Comparison of ENCODE assay signal across 35 cellular contexts in genomic region chr7:101342892-101343291, GRCh38. TPM values are rescaled to one million over a fixed set of nuclear protein-coding genes. Genes with fewer than 3 reads are reported as not detected.
"Had no signal": no experiment of that assay in that cellular context is flagged by ENCODE, and none has a peak within 500 bp of the region (broad histone marks: within the 10 kb centered on the region; RNA-seq: fewer than 3 reads in every experiment).

No MANE protein-coding gene starts in this region.

- H3K4me1 ChIP-seq: adrenal gland, ascending aorta had no signal

- ATAC-seq: activated CD4-positive, alpha-beta T cell treated with anti-CD3 and anti-CD28 coated beads for 36 hours; activated CD4-positive, CD25-positive, alpha-beta regulatory T cell treated with anti-CD3 and anti-CD28 coated beads, Interleukin-2, amount 50 U/mL, for 24 hours; activated CD8-positive, alpha-beta memory T cell treated with anti-CD3 and anti-CD28 coated beads, Interleukin-2, amount 10 ng/mL, durations not matched to agents 7 days and 5 days; activated CD8-positive, alpha-beta T cell treated with anti-CD3 and anti-CD28 coated beads, Interleukin-2, amount 10 ng/mL, durations not matched to agents 7 days and 5 days; activated naive CD4-positive, alpha-beta T cell treated with anti-CD3 and anti-CD28 coated beads, Interleukin-2, amount 50 U/mL, for 72 hours had no signal

- DNase-seq: activated CD4-positive, alpha-beta memory T cell treated with anti-CD3 and anti-CD28 coated beads, Interleukin-2, amount 10 ng/mL, durations not matched to agents 7 days and 5 days; activated CD4-positive, alpha-beta T cell treated with anti-CD3 and anti-CD28 coated beads for 1 hour; activated CD4-positive, alpha-beta T cell treated with anti-CD3 and anti-CD28 coated beads for 36 hours; activated CD4-positive, alpha-beta T cell treated with anti-CD3 and anti-CD28 coated beads for 48 hours; activated CD4-positive, alpha-beta T cell treated with anti-CD3 and anti-CD28 coated beads, Interleukin-2, amount 10 ng/mL, durations not matched to agents 7 days and 5 days; activated CD4-positive, alpha-beta T cell treated with anti-CD3 and anti-CD28 coated beads, Interleukin-2, amount 50 U/mL, for 48 hours; activated CD4-positive, CD25-positive, alpha-beta regulatory T cell; activated CD8-positive, alpha-beta memory T cell treated with anti-CD3 and anti-CD28 coated beads for 24 hours; activated CD8-positive, alpha-beta memory T cell treated with anti-CD3 and anti-CD28 coated beads, Interleukin-2, amount 10 ng/mL, durations not matched to agents 7 days and 5 days; activated CD8-positive, alpha-beta memory T cell treated with anti-CD3 and anti-CD28 coated beads, Interleukin-2, amount 50 U/mL, for 48 hours; activated CD8-positive, alpha-beta T cell treated with anti-CD3 and anti-CD28 coated beads, Interleukin-2, amount 10 ng/mL, durations not matched to agents 7 days and 5 days; activated effector memory CD4-positive, alpha-beta T cell treated with anti-CD3 and anti-CD28 coated beads, Interleukin-2, amount 50 U/mL, for 16 hours; activated gamma-delta T cell treated with Interleukin-2 at 50 U/mL for 16 hours; activated naive CD4-positive, alpha-beta T cell; activated naive CD4-positive, alpha-beta T cell treated with anti-CD3 and anti-CD28 coated beads for 36 hours; activated naive CD4-positive, alpha-beta T cell treated with anti-CD3 and anti-CD28 coated beads, Interleukin-2, amount 50 U/mL, for 16 hours; activated naive CD8-positive, alpha-beta T cell treated with anti-CD3 and anti-CD28 coated beads for 36 hours; activated T-cell treated with anti-CD3 and anti-CD28 coated beads, Interleukin-2, amount 50 U/mL, for 24 hours; activated T-cell treated with anti-CD3 and anti-CD28 coated beads, Interleukin-2, amount 50 U/mL, for 48 hours; adrenal gland; amniotic stem cell; caudate nucleus; cerebellar nuclear complex; T-helper 2 cell; T-helper 9 cell had no signal

- H3K27me3 ChIP-seq: adrenal gland, ascending aorta, cardiac muscle cell had no signal

- H3K9me3 Mint-ChIP-seq: activated CD4-positive, alpha-beta memory T cell treated with anti-CD3 and anti-CD28 coated beads, Interleukin-2, amount 10 ng/mL, durations not matched to agents 7 days and 5 days; activated CD4-positive, alpha-beta T cell treated with anti-CD3 and anti-CD28 coated beads, Interleukin-2, amount 10 ng/mL, durations not matched to agents 7 days and 5 days; activated naive CD4-positive, alpha-beta T cell treated with anti-CD3 and anti-CD28 coated beads for 36 hours; activated naive CD4-positive, alpha-beta T cell treated with anti-CD3 and anti-CD28 coated beads, Interleukin-2, amount 50 U/mL, for 72 hours; activated naive CD8-positive, alpha-beta T cell treated with anti-CD3 and anti-CD28 coated beads for 36 hours; activated T-cell treated with anti-CD3 and anti-CD28 coated beads, Interleukin-2, amount 50 U/mL, for 24 hours; brain; central memory CD8-positive, alpha-beta T cell; T-helper 2 cell treated with Interferon-gamma antibody and Interleukin-4, amounts not matched to agents 5 μg/mL and 100 μg/mL, for 36 hours had no signal

- H3K27me3 Mint-ChIP-seq: activated CD4-positive, alpha-beta T cell treated with anti-CD3 and anti-CD28 coated beads for 36 hours; activated CD4-positive, alpha-beta T cell treated with anti-CD3 and anti-CD28 coated beads, Interleukin-2, amount 10 ng/mL, durations not matched to agents 7 days and 5 days; activated naive CD8-positive, alpha-beta T cell treated with anti-CD3 and anti-CD28 coated beads for 36 hours had no signal

- H3K4me1 Mint-ChIP-seq: activated CD4-positive, alpha-beta memory T cell treated with anti-CD3 and anti-CD28 coated beads, Interleukin-2, amount 10 ng/mL, durations not matched to agents 7 days and 5 days; activated CD4-positive, alpha-beta T cell treated with anti-CD3 and anti-CD28 coated beads for 36 hours; activated CD4-positive, alpha-beta T cell treated with anti-CD3 and anti-CD28 coated beads, Interleukin-2, amount 10 ng/mL, durations not matched to agents 7 days and 5 days; activated CD8-positive, alpha-beta memory T cell treated with anti-CD3 and anti-CD28 coated beads, Interleukin-2, amount 10 ng/mL, durations not matched to agents 7 days and 5 days; activated naive CD8-positive, alpha-beta T cell treated with anti-CD3 and anti-CD28 coated beads for 36 hours; brain; central memory CD8-positive, alpha-beta T cell had no signal

- H3K4me3 ChIP-seq: adrenal gland, ascending aorta, cardiac muscle cell had no signal

- H3K36me3 ChIP-seq: adrenal gland, ascending aorta, cardiac muscle cell had no signal

- H3K9me3 ChIP-seq: adrenal gland, ascending aorta had no signal

- H3K27ac Mint-ChIP-seq: activated CD4-positive, alpha-beta memory T cell treated with anti-CD3 and anti-CD28 coated beads, Interleukin-2, amount 10 ng/mL, durations not matched to agents 7 days and 5 days; activated CD4-positive, alpha-beta T cell treated with anti-CD3 and anti-CD28 coated beads for 36 hours; activated CD4-positive, alpha-beta T cell treated with anti-CD3 and anti-CD28 coated beads, Interleukin-2, amount 10 ng/mL, durations not matched to agents 7 days and 5 days; activated CD8-positive, alpha-beta memory T cell treated with anti-CD3 and anti-CD28 coated beads, Interleukin-2, amount 10 ng/mL, durations not matched to agents 7 days and 5 days; activated CD8-positive, alpha-beta T cell treated with anti-CD3 and anti-CD28 coated beads, Interleukin-2, amount 10 ng/mL, durations not matched to agents 7 days and 5 days; activated naive CD4-positive, alpha-beta T cell treated with anti-CD3 and anti-CD28 coated beads for 36 hours; activated naive CD4-positive, alpha-beta T cell treated with anti-CD3 and anti-CD28 coated beads, Interleukin-2, amount 50 U/mL, for 72 hours; activated naive CD8-positive, alpha-beta T cell treated with anti-CD3 and anti-CD28 coated beads for 36 hours; activated T-cell treated with anti-CD3 and anti-CD28 coated beads, Interleukin-2, amount 50 U/mL, for 24 hours; brain; T-helper 2 cell treated with Interferon-gamma antibody and Interleukin-4, amounts not matched to agents 5 μg/mL and 100 μg/mL, for 36 hours had no signal

- H3K36me3 Mint-ChIP-seq: activated CD8-positive, alpha-beta memory T cell treated with anti-CD3 and anti-CD28 coated beads, Interleukin-2, amount 10 ng/mL, durations not matched to agents 7 days and 5 days; activated naive CD4-positive, alpha-beta T cell treated with anti-CD3 and anti-CD28 coated beads, Interleukin-2, amount 50 U/mL, for 72 hours; activated naive CD8-positive, alpha-beta T cell treated with anti-CD3 and anti-CD28 coated beads for 36 hours; brain had no signal

- H3K27ac ChIP-seq: adrenal gland, ascending aorta, cardiac muscle cell, VCaP had no signal

- H3K4me3 Mint-ChIP-seq: activated CD4-positive, alpha-beta memory T cell treated with anti-CD3 and anti-CD28 coated beads, Interleukin-2, amount 10 ng/mL, durations not matched to agents 7 days and 5 days; activated CD4-positive, alpha-beta T cell treated with anti-CD3 and anti-CD28 coated beads for 36 hours; activated CD4-positive, alpha-beta T cell treated with anti-CD3 and anti-CD28 coated beads, Interleukin-2, amount 10 ng/mL, durations not matched to agents 7 days and 5 days; activated CD8-positive, alpha-beta memory T cell treated with anti-CD3 and anti-CD28 coated beads, Interleukin-2, amount 10 ng/mL, durations not matched to agents 7 days and 5 days; activated CD8-positive, alpha-beta T cell treated with anti-CD3 and anti-CD28 coated beads, Interleukin-2, amount 10 ng/mL, durations not matched to agents 7 days and 5 days; activated naive CD4-positive, alpha-beta T cell treated with anti-CD3 and anti-CD28 coated beads for 36 hours; activated naive CD8-positive, alpha-beta T cell treated with anti-CD3 and anti-CD28 coated beads for 36 hours; activated T-cell treated with anti-CD3 and anti-CD28 coated beads, Interleukin-2, amount 50 U/mL, for 24 hours; brain; central memory CD8-positive, alpha-beta T cell; T-helper 2 cell treated with Interferon-gamma antibody and Interleukin-4, amounts not matched to agents 5 μg/mL and 100 μg/mL, for 36 hours had no signal

RNA-seq across cellular contexts. Expression of gene COL26A1, which starts 19.8 kb away (rescaled TPM):
- total RNA-seq: activated CD4-positive, alpha-beta memory T cell treated with anti-CD3 and anti-CD28 coated beads, Interleukin-2, amount 10 ng/mL, durations not matched to agents 7 days and 5 days; activated CD4-positive, alpha-beta T cell treated with anti-CD3 and anti-CD28 coated beads for 36 hours; activated CD4-positive, alpha-beta T cell treated with anti-CD3 and anti-CD28 coated beads, Interleukin-2, amount 10 ng/mL, durations not matched to agents 7 days and 5 days; activated CD8-positive, alpha-beta memory T cell treated with anti-CD3 and anti-CD28 coated beads, Interleukin-2, amount 10 ng/mL, durations not matched to agents 7 days and 5 days; activated CD8-positive, alpha-beta T cell treated with anti-CD3 and anti-CD28 coated beads, Interleukin-2, amount 10 ng/mL, durations not matched to agents 7 days and 5 days; activated naive CD4-positive, alpha-beta T cell treated with anti-CD3 and anti-CD28 coated beads for 36 hours; activated naive CD4-positive, alpha-beta T cell treated with anti-CD3 and anti-CD28 coated beads, Interleukin-2, amount 50 U/mL, for 72 hours; activated naive CD8-positive, alpha-beta T cell treated with anti-CD3 and anti-CD28 coated beads for 36 hours; ascending aorta; bronchial epithelial cell; T-helper 1 cell treated with Interleukin-12 subunit alpha and Interleukin-12 subunit beta and Interleukin-4 antibody, amounts not matched to agents 30 ng/mL and 1 ng/mL, for 36 hours had no signal
